ENCODE assay signal across 8 cellular contexts in the genomic region with DNA sequence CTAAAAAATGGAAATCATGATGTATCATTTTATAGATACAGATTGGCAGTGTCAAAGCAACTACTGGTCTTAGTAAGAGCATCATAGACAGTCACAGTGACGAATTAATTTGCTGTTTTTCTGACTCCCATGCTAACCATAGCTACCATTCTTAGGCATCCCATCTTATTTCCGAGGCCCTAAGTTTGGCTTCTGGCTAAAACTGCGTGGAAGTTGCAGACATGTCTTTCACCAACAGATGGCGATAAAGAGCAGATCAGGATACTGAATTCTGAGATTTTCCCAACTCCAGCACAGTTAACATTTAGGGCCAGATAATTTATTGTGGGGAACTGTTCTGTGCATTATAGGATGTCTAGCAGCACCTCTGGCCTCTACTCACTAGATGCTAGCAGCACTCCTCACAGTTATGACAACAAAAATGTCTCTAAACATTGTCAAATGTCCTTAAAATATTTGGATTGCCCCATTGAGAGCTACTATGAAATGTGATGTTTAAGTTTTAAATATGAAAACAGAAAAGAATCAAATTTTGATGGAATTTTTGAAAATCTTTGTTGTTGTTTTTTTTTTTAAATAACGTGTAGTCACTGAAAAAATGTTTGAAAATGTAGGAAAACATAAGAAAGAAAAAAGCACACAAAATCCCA. TPM values are rescaled to one million over a fixed set of nuclear protein-coding genes. Genes with fewer than 3 reads are reported as not detected.
DNase-seq lines count a peak whose midpoint lies in the region; ATAC-seq and TF ChIP-seq lines count a peak whose summit lies in the region.

No MANE protein-coding gene starts in this region.

- H3K4me1 ChIP-seq in CD4-positive, CD25-positive, alpha-beta regulatory T cell (ENCODE audit: control insufficient read depth, insufficient read depth, low read length, poor library complexity, severe bottlenecking): no peaks in the 10 kb centered on the region

- H3K4me3 ChIP-seq in CD4-positive, CD25-positive, alpha-beta regulatory T cell (ENCODE audit: low read depth, low read length): no peak overlapping the region
- no peak overlapping the region for H3K4me3 ChIP-seq in astrocyte of the cerebellum (ENCODE audit: low read depth, low read length)

- H3K9me3 ChIP-seq in CD4-positive, CD25-positive, alpha-beta regulatory T cell (ENCODE audit: control insufficient read depth in 2 of 2, low read length in 2 of 2): no peaks in the 10 kb centered on the region

- no peaks in the 10 kb centered on the region for H3K9me3 Mint-ChIP-seq in CD4-positive, CD25-positive, alpha-beta regulatory T cell

- peaks cover 12 to 15% (median 14%) of the 10 kb centered on the region in 4 donors for H3K4me1 Mint-ChIP-seq in CD4-positive, CD25-positive, alpha-beta regulatory T cell

- DNase-seq in CD4-positive, CD25-positive, alpha-beta regulatory T cell: peak; percentile 22 to 44 (median 31)
- DNase-seq in NCI-H2227 treated with DMSO at 0.1 percent for 48 hours (lab: John Stamatoyannopoulos, UW) (peak; percentile 5), astrocyte of the cerebellum (ENCODE audit: low read depth) (no peak), iPS DF 4.7 (ENCODE audit: extremely low read depth, low spot score) (peak; percentile 33), NCI-H187 treated with DMSO at 0.1 percent for 48 hours (lab: John Stamatoyannopoulos, UW) (no peak)
- DNase-seq in stimulated activated CD4-positive, alpha-beta T cell treated with anti-CD3 and anti-CD28 coated beads, Interleukin-2, amount 100 ng/mL, for 48 hours: peak; percentile 34 to 49

- H3K4me3 Mint-ChIP-seq in CD4-positive, CD25-positive, alpha-beta regulatory T cell: no peak overlapping the region

- no peaks in the 10 kb centered on the region for H3K36me3 ChIP-seq in CD4-positive, CD25-positive, alpha-beta regulatory T cell (ENCODE audit: control insufficient read depth, insufficient read depth, low read length)

- ATAC-seq in CD4-positive, CD25-positive, alpha-beta regulatory T cell (ENCODE audit: low read depth in 2 of 2): no peak
- no peak for ATAC-seq in HG03457 (IDR thresholded peaks at IDR 0.05; ENCODE audit: unreplicated experiment)

- no peak overlapping the region for H3K27ac ChIP-seq in CD4-positive, CD25-positive, alpha-beta regulatory T cell (ENCODE audit: insufficient read depth, low read length, poor library complexity, severe bottlenecking)

- TF ChIP-seq CTCF in GM12873 (IDR thresholded peaks at IDR 0.05; ENCODE audit: insufficient read depth, low read depth, low read length, missing control alignments) (peak; percentile 84), astrocyte of the cerebellum (IDR thresholded peaks at IDR 0.05; ENCODE audit: low read depth, low read length, missing control alignments) (peak; percentile 95)

- no peaks in the 10 kb centered on the region for H3K27me3 ChIP-seq in CD4-positive, CD25-positive, alpha-beta regulatory T cell (ENCODE audit: control insufficient read depth, insufficient read depth, low read length)

- in situ Hi-C loops in astrocyte of the cerebellum (cut with HindIII; ENCODE audit: low sequenced_read_pairs): no loop called here

- peaks cover 10% of the 10 kb centered on the region for H3K27me3 Mint-ChIP-seq in CD4-positive, CD25-positive, alpha-beta regulatory T cell

- no peaks in the 10 kb centered on the region for H3K36me3 Mint-ChIP-seq in CD4-positive, CD25-positive, alpha-beta regulatory T cell

- H3K27ac Mint-ChIP-seq in CD4-positive, CD25-positive, alpha-beta regulatory T cell: no peak overlapping the region

RNA-seq across cellular contexts. Expression of gene OR2AG2, which starts 16.3 kb away (rescaled TPM):
- total RNA-seq in CD4-positive, CD25-positive, alpha-beta regulatory T cell: not detected
- polyA plus RNA-seq in CD4-positive, CD25-positive, alpha-beta regulatory T cell: not detected

RNA-seq across cellular contexts. Expression of gene OR2AG1, which starts 27.4 kb away (rescaled TPM):
- not detected for total RNA-seq in CD4-positive, CD25-positive, alpha-beta regulatory T cell
- polyA plus RNA-seq in CD4-positive, CD25-positive, alpha-beta regulatory T cell: not detected

RNA-seq across cellular contexts. Expression of gene OR6A2, which starts 44.1 kb away (rescaled TPM):
- total RNA-seq in CD4-positive, CD25-positive, alpha-beta regulatory T cell: not detected
- polyA plus RNA-seq in CD4-positive, CD25-positive, alpha-beta regulatory T cell: not detected

Comparison
In these comparisons a context has a peak if more than half of its experiments do, and no peak if none do; other contexts are left out.
1. DNase-seq: peak in CD4-positive, CD25-positive, alpha-beta regulatory T cell (3 of 3), NCI-H2227 treated with DMSO at 0.1 percent for 48 hours (single experiment), iPS DF 4.7 (single experiment) and stimulated activated CD4-positive, alpha-beta T cell treated with anti-CD3 and anti-CD28 coated beads, Interleukin-2, amount 100 ng/mL, for 48 hours (2 of 2); none in astrocyte of the cerebellum (single experiment) and NCI-H187 treated with DMSO at 0.1 percent for 48 hours (single experiment).